Comparison of ENCODE assay signal across 9 cellular contexts in the genomic region with DNA sequence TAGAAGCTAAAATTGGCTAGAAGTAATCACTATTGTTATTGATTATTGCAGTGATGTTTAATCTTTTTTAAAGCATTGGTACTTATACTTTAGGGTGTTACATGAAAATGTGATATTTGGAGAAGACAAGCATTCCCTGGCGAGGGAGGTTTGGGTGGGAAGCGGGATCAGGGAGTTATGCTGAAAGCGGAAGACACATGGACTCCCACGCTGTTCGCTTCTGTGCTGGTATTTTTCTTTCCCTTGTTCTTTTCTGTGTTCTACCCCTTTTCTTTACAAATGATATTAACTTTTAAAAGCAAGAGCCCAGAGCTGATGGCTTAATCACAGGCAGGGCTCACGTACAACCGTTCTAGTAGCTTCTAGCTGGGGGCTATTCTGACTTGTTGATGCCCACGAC.
"Had no signal": no experiment of that assay in that cellular context is flagged by ENCODE, and none has a peak within 500 bp of the region (broad histone marks: within the 10 kb centered on the region; RNA-seq: fewer than 3 reads in every experiment).

No MANE protein-coding gene starts in this region.

- H3K4me1 ChIP-seq: HAP-1 had no signal

- H3K27ac Mint-ChIP-seq: HFFc6, IgD-negative memory B cell had no signal

- DNase-seq: GM23248, GOT3, H7, HFFc6 had no signal

- H3K4me3 ChIP-seq: GM23248, HAP-1 had no signal

- H3K9me3 Mint-ChIP-seq: HFFc6, IgD-negative memory B cell had no signal

- H3K27ac ChIP-seq: GM23248, HL-60 had no signal

- H3K9me3 ChIP-seq: HAP-1 had no signal

- ATAC-seq: HCT116, HepG2 had no signal
